Comparison of ENCODE assay signal across 15 cellular contexts in genomic region chr20:16571333-16571732, GRCh38.
"Had no signal": no experiment of that assay in that cellular context is flagged by ENCODE, and none has a peak within 500 bp of the region (broad histone marks: within the 10 kb centered on the region; RNA-seq: fewer than 3 reads in every experiment).

No MANE protein-coding gene starts in this region.

- DNase-seq: activated CD4-positive, alpha-beta memory T cell treated with anti-CD3 and anti-CD28 coated beads, Interleukin-2, amount 10 ng/mL, durations not matched to agents 7 days and 5 days; activated CD4-positive, alpha-beta T cell treated with anti-CD3 and anti-CD28 coated beads for 36 hours; activated CD8-positive, alpha-beta memory T cell treated with anti-CD3 and anti-CD28 coated beads, Interleukin-2, amount 50 U/mL, for 4 hours; activated gamma-delta T cell treated with Interleukin-2 at 50 U/mL for 16 hours; activated naive CD8-positive, alpha-beta T cell treated with anti-CD3 and anti-CD28 coated beads, Interleukin-2, amount 10 ng/mL, durations not matched to agents 7 days and 5 days; activated T-cell treated with anti-CD3 and anti-CD28 coated beads, Interleukin-2, amount 50 U/mL, for 72 hours; central memory CD4-positive, alpha-beta T cell; effector memory CD4-positive, alpha-beta T cell; left lung; mesenchymal stem cell; stimulated activated CD4-positive, alpha-beta T cell treated with anti-CD3 and anti-CD28 coated beads, Interleukin-15, amount 100 ng/mL, for 24 hours; stimulated activated CD4-positive, alpha-beta T cell treated with anti-CD3 and anti-CD28 coated beads, Interleukin-4, amount 100 ng/mL, for 24 hours; stimulated activated naive CD8-positive, alpha-beta T cell treated with anti-CD3 and anti-CD28 coated beads, Interleukin-15, amount 100 ng/mL, for 72 hours; T-helper 9 cell had no signal

- H3K36me3 ChIP-seq: left lung, thoracic aorta had no signal

- ATAC-seq: activated CD4-positive, alpha-beta T cell treated with anti-CD3 and anti-CD28 coated beads for 36 hours; activated T-cell treated with anti-CD3 and anti-CD28 coated beads, Interleukin-2, amount 50 U/mL, for 72 hours; left lung; stimulated activated naive CD8-positive, alpha-beta T cell treated with anti-CD3 and anti-CD28 coated beads, Interleukin-15, amount 100 ng/mL, for 72 hours had no signal

- H3K9me3 Mint-ChIP-seq: activated CD4-positive, alpha-beta memory T cell treated with anti-CD3 and anti-CD28 coated beads, Interleukin-2, amount 10 ng/mL, durations not matched to agents 7 days and 5 days; activated naive CD8-positive, alpha-beta T cell treated with anti-CD3 and anti-CD28 coated beads, Interleukin-2, amount 10 ng/mL, durations not matched to agents 7 days and 5 days; activated T-cell treated with anti-CD3 and anti-CD28 coated beads, Interleukin-2, amount 50 U/mL, for 72 hours; stimulated activated naive CD8-positive, alpha-beta T cell treated with anti-CD3 and anti-CD28 coated beads, Interleukin-15, amount 100 ng/mL, for 72 hours had no signal

- H3K27me3 Mint-ChIP-seq: activated CD4-positive, alpha-beta memory T cell treated with anti-CD3 and anti-CD28 coated beads, Interleukin-2, amount 10 ng/mL, durations not matched to agents 7 days and 5 days; activated CD4-positive, alpha-beta T cell treated with anti-CD3 and anti-CD28 coated beads for 36 hours; stimulated activated naive CD8-positive, alpha-beta T cell treated with anti-CD3 and anti-CD28 coated beads, Interleukin-15, amount 100 ng/mL, for 72 hours had no signal

- H3K9me3 ChIP-seq: left lung, thoracic aorta had no signal

- H3K27ac Mint-ChIP-seq: activated CD4-positive, alpha-beta memory T cell treated with anti-CD3 and anti-CD28 coated beads, Interleukin-2, amount 10 ng/mL, durations not matched to agents 7 days and 5 days; activated CD4-positive, alpha-beta T cell treated with anti-CD3 and anti-CD28 coated beads for 36 hours; activated naive CD8-positive, alpha-beta T cell treated with anti-CD3 and anti-CD28 coated beads, Interleukin-2, amount 10 ng/mL, durations not matched to agents 7 days and 5 days; stimulated activated naive CD8-positive, alpha-beta T cell treated with anti-CD3 and anti-CD28 coated beads, Interleukin-15, amount 100 ng/mL, for 72 hours had no signal

- H3K27me3 ChIP-seq: left lung had no signal

- H3K4me3 ChIP-seq: thoracic aorta had no signal

- H3K36me3 Mint-ChIP-seq: activated naive CD8-positive, alpha-beta T cell treated with anti-CD3 and anti-CD28 coated beads, Interleukin-2, amount 10 ng/mL, durations not matched to agents 7 days and 5 days had no signal

- H3K27ac ChIP-seq: left lung, thoracic aorta had no signal
